ENCODE assay signal across 17 cellular contexts in the genomic region with DNA sequence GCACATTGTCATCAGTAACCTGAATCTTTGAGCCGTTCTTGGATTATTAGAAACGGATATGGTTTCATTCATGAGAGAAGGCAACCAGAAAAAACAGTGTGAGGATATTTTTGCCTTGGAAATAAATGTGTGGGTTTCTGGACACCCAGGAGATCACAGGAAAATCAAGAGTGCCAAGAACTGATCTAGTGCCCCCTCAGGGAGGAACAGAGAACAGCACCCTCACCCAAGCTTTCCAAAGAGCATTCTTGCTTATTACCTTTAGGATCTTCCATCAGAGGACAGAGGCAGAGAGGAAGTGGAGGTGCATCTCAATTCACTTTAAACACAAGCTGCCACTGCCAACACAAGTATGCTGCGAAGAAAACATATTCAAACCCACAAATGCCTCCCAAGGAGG.
DNase-seq lines count a peak whose midpoint lies in the region; FAIRE-seq and TF ChIP-seq lines count a peak whose summit lies in the region.
"Had no signal": no experiment of that assay in that cellular context is flagged by ENCODE, and none has a peak within 500 bp of the region (broad histone marks: within the 10 kb centered on the region; RNA-seq: fewer than 3 reads in every experiment).

No MANE protein-coding gene starts in this region.

- H3K4me1 ChIP-seq in endodermal cell (ENCODE audit: control insufficient read depth, insufficient read depth, low read length): no peaks in the 10 kb centered on the region
- no peaks in the 10 kb centered on the region for H3K4me1 ChIP-seq in small intestine (ENCODE audit: control insufficient read depth in 2 of 2, insufficient read depth in 1 of 2, low read depth in 1 of 2, low read length in 1 of 2)
- H3K4me1 ChIP-seq in right atrium auricular region: no peaks in the 10 kb centered on the region
- H3K4me1 ChIP-seq: esophagus muscularis mucosa had no signal

- H3K9me3 ChIP-seq in endodermal cell (ENCODE audit: control insufficient read depth, low read length): no peaks in the 10 kb centered on the region
- H3K9me3 ChIP-seq in small intestine (ENCODE audit: control insufficient read depth, low read depth): no peaks in the 10 kb centered on the region
- H3K9me3 ChIP-seq in right atrium auricular region: no peaks in the 10 kb centered on the region
- H3K9me3 ChIP-seq: esophagus muscularis mucosa, mucosa of descending colon had no signal

- no peaks in the 10 kb centered on the region for H3K4me1 Mint-ChIP-seq in endodermal cell
- H3K4me1 Mint-ChIP-seq: central memory CD8-positive, alpha-beta T cell had no signal

- no peak overlapping the region for H3K27ac ChIP-seq in endodermal cell (ENCODE audit: low read depth, low read length)
- no peak overlapping the region for H3K27ac ChIP-seq in small intestine (ENCODE audit: low read depth in 1 of 2, low read length in 1 of 2)
- H3K27ac ChIP-seq in right atrium auricular region: no peak overlapping the region
- H3K27ac ChIP-seq: esophagus muscularis mucosa had no signal

- H3K4me3 ChIP-seq in NB4 (ENCODE audit: low read depth, low read length) (no peak overlapping the region), endodermal cell (ENCODE audit: low read length) (no peak overlapping the region), small intestine (ENCODE audit: low read depth in 1 of 2, low read length in 2 of 2) (no peak overlapping the region), right atrium auricular region (no peak overlapping the region)
- H3K4me3 ChIP-seq: esophagus muscularis mucosa, mucosa of descending colon had no signal

- H3K36me3 ChIP-seq in endodermal cell (ENCODE audit: control insufficient read depth, insufficient read depth, low read length) (no peaks in the 10 kb centered on the region), small intestine (ENCODE audit: control insufficient read depth in 2 of 2, insufficient read depth in 2 of 2, low read length in 2 of 2) (no peaks in the 10 kb centered on the region), right atrium auricular region (no peaks in the 10 kb centered on the region)
- H3K36me3 ChIP-seq: esophagus muscularis mucosa had no signal

- no peaks in the 10 kb centered on the region for H3K9me3 Mint-ChIP-seq in endodermal cell

- TF ChIP-seq CTCF in NB4 (IDR thresholded peaks at IDR 0.05; ENCODE audit: low read depth, low read length): peak; percentile 60
- TF ChIP-seq CTCF in endodermal cell (conservative IDR thresholded peaks at IDR 0.05): peak; percentile 81
- TF ChIP-seq CTCF in right atrium auricular region (IDR thresholded peaks at IDR 0.05): no peak

- H3K27ac Mint-ChIP-seq in endodermal cell: no peak overlapping the region

- no peak overlapping the region for H3K9ac ChIP-seq in endodermal cell (ENCODE audit: extremely low read depth, low read length, poor library complexity, severe bottlenecking)

- H3K27me3 ChIP-seq in endodermal cell (ENCODE audit: control insufficient read depth, insufficient read depth, low read length, poor library complexity, severe bottlenecking): no peaks in the 10 kb centered on the region
- no peaks in the 10 kb centered on the region for H3K27me3 ChIP-seq in small intestine (ENCODE audit: control insufficient read depth in 2 of 2, insufficient read depth in 2 of 2, low read length in 2 of 2)
- H3K27me3 ChIP-seq in right atrium auricular region: no peaks in the 10 kb centered on the region
- H3K27me3 ChIP-seq: esophagus muscularis mucosa had no signal

- 69 to 86% methylated on average over 2 to 3 of the region's 3 CpGs for WGBS in endodermal cell (ENCODE audit: insufficient coverage in 1 of 2, insufficient read length in 1 of 2), 2 experiments
- 70 to 82% (median 73%) methylated on average over 3 of the region's 3 CpGs for WGBS in small intestine, 3 donors

- peak; percentile 38 for DNase-seq in DMS 273 (lab: John Stamatoyannopoulos, UW; ENCODE audit: unreplicated experiment)
- no peak for DNase-seq in DMS 273 treated with DMSO at 0.1 percent for 48 hours (lab: John Stamatoyannopoulos, UW)
- DNase-seq in NB4 (ENCODE audit: low read depth): peak; percentile 22
- DNase-seq in endodermal cell: peak; percentile 83
- peak; percentile 37 for DNase-seq in small intestine
- no peak for DNase-seq in right atrium auricular region (ENCODE audit: low spot score)
- DNase-seq in NCI-H2107 treated with DMSO at 0.1 percent for 48 hours (lab: John Stamatoyannopoulos, UW; ENCODE audit: unreplicated experiment): no peak
- DNase-seq in activated T-cell treated with anti-CD3 and anti-CD28 coated beads for 4 hours: no peak
- DNase-seq: activated CD4-positive, alpha-beta T cell treated with anti-CD3 and anti-CD28 coated beads, Interleukin-2, amount 50 U/mL, for 4 hours; activated naive CD4-positive, alpha-beta T cell; NCI-H1105; NCI-H69; T-helper 2 cell had no signal

- H3K36me3 Mint-ChIP-seq in endodermal cell (ENCODE audit: low read depth): no peaks in the 10 kb centered on the region

- no peak for FAIRE-seq in small intestine (lab: Jason Lieb, UNC)
- FAIRE-seq: D721Med had no signal

- H3K4me3 Mint-ChIP-seq in endodermal cell: no peak overlapping the region
- H3K4me3 Mint-ChIP-seq: central memory CD8-positive, alpha-beta T cell had no signal

- no peak for TF ChIP-seq POLR2A in NB4 (IDR thresholded peaks at IDR 0.05; ENCODE audit: extremely low read depth, insufficient read length)

- H3K27me3 Mint-ChIP-seq in endodermal cell (ENCODE audit: insufficient read depth): no peaks in the 10 kb centered on the region
- H3K27me3 Mint-ChIP-seq: central memory CD8-positive, alpha-beta T cell had no signal

Comparison
In these comparisons a context has a peak if more than half of its experiments do, and no peak if none do; other contexts are left out.
1. DNase-seq: peak in DMS 273 (single experiment), NB4 (single experiment), endodermal cell (single experiment) and small intestine (single experiment); none in DMS 273 treated with DMSO at 0.1 percent for 48 hours (single experiment), right atrium auricular region (single experiment), NCI-H2107 treated with DMSO at 0.1 percent for 48 hours (single experiment) and activated T-cell treated with anti-CD3 and anti-CD28 coated beads for 4 hours (single experiment).
2. CTCF ChIP-seq: peak in NB4 (single experiment) and endodermal cell (single experiment); none in right atrium auricular region (0 of 2).